ENCODE assay signal across 13 cellular contexts in the genomic region with DNA sequence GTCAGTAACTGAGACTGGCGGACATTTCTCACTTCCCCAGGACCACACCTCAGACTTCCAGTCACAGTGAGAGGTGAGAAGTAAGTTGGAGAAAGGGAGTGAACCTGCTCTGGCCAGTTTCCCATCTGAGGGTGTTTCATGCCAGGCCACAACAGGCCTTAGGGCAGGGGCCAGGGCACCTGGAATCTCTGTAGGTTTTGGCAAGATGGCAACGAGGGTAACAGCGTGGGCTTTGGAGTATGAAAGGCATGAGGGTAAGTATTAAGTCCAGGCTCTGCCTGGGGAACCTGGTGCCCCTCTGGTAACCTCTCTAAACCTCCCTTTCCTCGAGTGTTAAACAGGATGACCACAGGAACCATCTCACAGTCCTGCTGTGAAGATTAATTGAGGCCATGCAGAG. TPM values are rescaled to one million over a fixed set of nuclear protein-coding genes. Genes with fewer than 3 reads are reported as not detected.
"Had no signal": no experiment of that assay in that cellular context is flagged by ENCODE, and none has a peak within 500 bp of the region (broad histone marks: within the 10 kb centered on the region; RNA-seq: fewer than 3 reads in every experiment).

No MANE protein-coding gene starts in this region.

- H3K4me3 ChIP-seq: PC-9 had no signal

- H2AFZ ChIP-seq: PC-9 had no signal

- H3K27ac Mint-ChIP-seq: activated B cell treated with CpG ODN at 0.5 μM for 24 hours; activated CD4-positive, alpha-beta memory T cell treated with anti-CD3 and anti-CD28 coated beads for 36 hours; activated naive CD4-positive, alpha-beta T cell treated with anti-CD3 and anti-CD28 coated beads, Interleukin-2, amount 10 ng/mL, durations not matched to agents 7 days and 5 days; activated naive CD8-positive, alpha-beta T cell; activated naive CD8-positive, alpha-beta T cell treated with anti-CD3 and anti-CD28 coated beads, Interleukin-2, amount 50 U/mL, for 24 hours had no signal

- H3K9me3 Mint-ChIP-seq: activated B cell treated with CpG ODN at 0.5 μM for 24 hours; activated CD4-positive, alpha-beta memory T cell treated with anti-CD3 and anti-CD28 coated beads for 36 hours; activated naive CD4-positive, alpha-beta T cell treated with anti-CD3 and anti-CD28 coated beads, Interleukin-2, amount 10 ng/mL, durations not matched to agents 7 days and 5 days; activated naive CD8-positive, alpha-beta T cell treated with anti-CD3 and anti-CD28 coated beads, Interleukin-2, amount 50 U/mL, for 24 hours; brain had no signal

- H3K4me2 ChIP-seq: KMS-11, PC-9 had no signal

- H3K9ac ChIP-seq: KMS-11 had no signal

- H3K27ac ChIP-seq: KMS-11, PC-9, RWPE1, VCaP had no signal

- H3K4me1 Mint-ChIP-seq: activated B cell treated with CpG ODN at 0.5 μM for 24 hours; activated naive CD4-positive, alpha-beta T cell treated with anti-CD3 and anti-CD28 coated beads, Interleukin-2, amount 10 ng/mL, durations not matched to agents 7 days and 5 days; activated naive CD8-positive, alpha-beta T cell treated with anti-CD3 and anti-CD28 coated beads, Interleukin-2, amount 50 U/mL, for 24 hours had no signal

- H3K36me3 Mint-ChIP-seq: activated CD4-positive, alpha-beta memory T cell treated with anti-CD3 and anti-CD28 coated beads for 36 hours; activated naive CD4-positive, alpha-beta T cell treated with anti-CD3 and anti-CD28 coated beads, Interleukin-2, amount 10 ng/mL, durations not matched to agents 7 days and 5 days; activated naive CD8-positive, alpha-beta T cell; brain had no signal

- H3K4me3 Mint-ChIP-seq: activated B cell treated with CpG ODN at 0.5 μM for 24 hours; activated CD4-positive, alpha-beta memory T cell treated with anti-CD3 and anti-CD28 coated beads for 36 hours; activated naive CD4-positive, alpha-beta T cell treated with anti-CD3 and anti-CD28 coated beads, Interleukin-2, amount 10 ng/mL, durations not matched to agents 7 days and 5 days; activated naive CD8-positive, alpha-beta T cell; activated naive CD8-positive, alpha-beta T cell treated with anti-CD3 and anti-CD28 coated beads, Interleukin-2, amount 50 U/mL, for 24 hours; brain had no signal

RNA-seq across cellular contexts. Expression of a gene that starts 28.5 kb away (rescaled TPM):
- total RNA-seq: activated B cell treated with CpG ODN at 0.5 μM for 24 hours; activated CD4-positive, alpha-beta memory T cell treated with anti-CD3 and anti-CD28 coated beads for 36 hours; LHCN-M2; OCI-LY7; PC-9 had no signal

RNA-seq across cellular contexts. Expression of a gene that starts 39.1 kb away (rescaled TPM):
- total RNA-seq: activated B cell treated with CpG ODN at 0.5 μM for 24 hours; activated CD4-positive, alpha-beta memory T cell treated with anti-CD3 and anti-CD28 coated beads for 36 hours; LHCN-M2; OCI-LY7; PC-9; Right ventricle myocardium inferior had no signal

RNA-seq across cellular contexts. Expression of a gene that starts 41.9 kb away (rescaled TPM):
- total RNA-seq: activated B cell treated with CpG ODN at 0.5 μM for 24 hours; activated CD4-positive, alpha-beta memory T cell treated with anti-CD3 and anti-CD28 coated beads for 36 hours; LHCN-M2; OCI-LY7; PC-9; Right ventricle myocardium inferior had no signal
